Comparison of ENCODE assay signal across 8 cellular contexts in the genomic region with DNA sequence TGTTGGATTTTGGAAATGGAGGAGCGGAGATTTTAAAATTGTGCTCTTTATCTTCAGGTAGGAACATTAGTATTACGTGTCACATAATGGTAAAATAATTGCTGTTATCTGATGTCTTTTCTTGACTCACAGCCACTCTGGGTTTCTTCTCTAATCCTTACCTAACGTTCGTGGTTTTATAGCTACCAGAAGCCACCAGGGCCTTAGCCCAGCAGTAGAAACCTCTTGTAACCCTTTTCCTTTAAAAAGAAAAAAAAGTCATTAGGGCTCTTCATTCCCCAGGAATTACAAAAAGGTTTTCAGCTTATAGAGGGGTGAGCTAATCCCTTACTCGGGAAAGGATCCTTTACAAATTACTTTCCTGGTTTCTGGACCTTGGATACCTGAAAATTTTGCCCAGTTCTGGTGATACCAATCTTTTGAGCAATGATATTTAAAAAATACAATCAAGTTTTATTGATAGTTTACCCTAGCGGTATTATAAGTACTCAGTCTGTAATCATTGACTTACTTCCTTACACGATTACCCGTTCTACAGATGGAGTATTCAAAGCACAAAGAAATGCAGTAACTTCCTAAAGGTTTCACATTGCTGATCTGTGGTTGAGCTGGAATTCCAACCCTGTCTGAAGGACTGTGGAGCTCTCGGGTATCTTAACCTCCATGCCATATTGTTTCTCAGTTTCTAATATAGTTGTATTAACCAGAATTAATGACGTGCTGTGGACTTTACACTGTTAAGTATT. TPM values are rescaled to one million over a fixed set of nuclear protein-coding genes. Genes with fewer than 3 reads are reported as not detected.
A peak's percentile ranks its signal among the peaks of the same experiment; 100 is the strongest.
DNase-seq lines count a peak whose midpoint lies in the region; ATAC-seq and TF ChIP-seq lines count a peak whose summit lies in the region.

No MANE protein-coding gene starts in this region.

- H3K4me3 ChIP-seq in parathyroid adenoma (ENCODE audit: low read depth, low read length) = peak overlapping the region; percentile 83

- H2AFZ ChIP-seq in parathyroid adenoma = peak overlapping the region; percentile 97

- H3K4me1 ChIP-seq in parathyroid adenoma = peaks cover 10% of the 10 kb centered on the region

- in situ Hi-C loops in SK-MEL-5 (cut with HindIII; ENCODE audit: low pct_unique_long_range_greater_than_20kb, low sequenced_read_pairs) = no loop called here

- H3K79me2 ChIP-seq in parathyroid adenoma = peaks cover 16% of the 10 kb centered on the region

- H3K27me3 ChIP-seq in parathyroid adenoma (ENCODE audit: control insufficient read depth, insufficient read depth, low read length) = no peaks in the 10 kb centered on the region

- ATAC-seq in HG02973 (IDR thresholded peaks at IDR 0.05; ENCODE audit: unreplicated experiment) (no peak), GM21786 (IDR thresholded peaks at IDR 0.05; ENCODE audit: unreplicated experiment) (no peak)

- DNase-seq in NCI-H2107 treated with DMSO at 0.1 percent for 48 hours (lab: John Stamatoyannopoulos, UW; ENCODE audit: unreplicated experiment) (peak; percentile 32), NCI-H2107 (lab: John Stamatoyannopoulos, UW) (no peak), SK-MEL-5 (ENCODE audit: low read depth, low spot score) (peak; percentile 60), fibroblast of gingiva (ENCODE audit: low read depth) (peak; percentile 40), RKO (ENCODE audit: low spot score) (no peak)

- no peaks in the 10 kb centered on the region for H3K9me3 ChIP-seq in parathyroid adenoma (ENCODE audit: control insufficient read depth, low read length)

- peak overlapping the region; percentile 97 for H3K4me2 ChIP-seq in parathyroid adenoma (ENCODE audit: low read length)

- TF ChIP-seq CTCF in parathyroid adenoma (IDR thresholded peaks at IDR 0.05) = no peak

- H3K27ac ChIP-seq in parathyroid adenoma = peak overlapping the region; percentile 99

- H3K9ac ChIP-seq in parathyroid adenoma = no peak overlapping the region

- no peaks in the 10 kb centered on the region for H3K36me3 ChIP-seq in parathyroid adenoma (ENCODE audit: control insufficient read depth, insufficient read depth, low read length)

RNA-seq across cellular contexts. Expression of gene GABARAPL1, which starts 1.6 kb away (rescaled TPM):
- total RNA-seq in SK-MEL-5 (2014; rRNA removed; shearing (Covaris generic)) = 57.2 and 63.2 TPM in 2 replicates
- 84.6 and 89.4 TPM in 2 replicates for polyA plus RNA-seq in SK-MEL-5 (2015; cell fraction: cytosol; rRNA removed)
- 216 and 240 TPM in 2 replicates for polyA plus RNA-seq in SK-MEL-5 (2015; cell fraction: nucleus; rRNA removed)

RNA-seq across cellular contexts. Expression of gene TMEM52B, which starts 35.5 kb away (rescaled TPM):
- total RNA-seq in SK-MEL-5 (2014; rRNA removed; shearing (Covaris generic)) = 0.08 TPM in 1 of 2 replicates, not detected in the other
- not detected in 2 replicates for polyA plus RNA-seq in SK-MEL-5 (2015; cell fraction: cytosol; rRNA removed)
- polyA plus RNA-seq in SK-MEL-5 (2015; cell fraction: nucleus; rRNA removed) = not detected in 2 replicates

RNA-seq across cellular contexts. Expression of gene OLR1, which starts 42.4 kb away (rescaled TPM):
- not detected in 2 replicates for total RNA-seq in SK-MEL-5 (2014; rRNA removed; shearing (Covaris generic))
- not detected in 2 replicates for polyA plus RNA-seq in SK-MEL-5 (2015; cell fraction: cytosol; rRNA removed)
- not detected in 2 replicates for polyA plus RNA-seq in SK-MEL-5 (2015; cell fraction: nucleus; rRNA removed)

Comparison
In these comparisons a context has a peak if more than half of its experiments do, and no peak if none do; other contexts are left out.
1. DNase-seq: peak in NCI-H2107 treated with DMSO at 0.1 percent for 48 hours (single experiment), SK-MEL-5 (single experiment) and fibroblast of gingiva (single experiment); none in NCI-H2107 (single experiment) and RKO (single experiment).